29 cellular contexts compared by ENCODE assay signal in the genomic region with DNA sequence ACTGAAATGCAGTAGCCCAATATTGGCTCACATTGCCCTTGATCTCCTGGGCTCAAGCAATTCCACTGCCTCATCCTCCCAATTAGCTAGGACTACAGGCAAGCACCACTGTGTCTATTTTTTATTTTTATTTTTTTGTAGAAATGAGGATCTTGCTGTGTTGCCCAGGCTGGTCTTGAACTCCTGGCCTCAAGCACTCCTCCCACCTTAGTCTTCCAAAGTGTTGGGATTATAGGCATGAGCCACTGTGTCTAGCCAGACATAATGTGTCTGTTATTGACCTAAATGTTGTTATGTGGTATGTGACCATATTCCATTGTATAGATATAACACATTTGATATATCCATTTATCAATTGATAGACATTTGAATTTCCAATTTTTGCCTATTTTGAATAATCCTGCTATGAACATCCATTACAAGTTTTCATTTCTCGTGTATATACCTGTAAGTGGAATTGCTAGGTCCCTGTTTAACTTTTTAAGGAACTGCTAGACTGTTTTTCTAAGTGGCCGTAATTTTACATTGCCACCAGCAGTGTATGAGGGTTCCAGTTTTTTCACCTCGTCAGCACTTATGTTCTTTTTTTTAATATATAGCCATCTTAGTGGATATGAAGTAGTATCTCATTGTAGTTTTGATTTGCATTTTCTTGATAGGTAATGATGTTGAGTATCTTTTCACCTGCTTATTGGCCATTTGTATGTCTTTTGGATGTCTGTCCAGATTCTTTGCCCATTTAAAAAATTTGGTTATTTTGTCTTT. TPM values are rescaled to one million over a fixed set of nuclear protein-coding genes. Genes with fewer than 3 reads are reported as not detected.
A peak's percentile ranks its signal among the peaks of the same experiment; 100 is the strongest.
DNase-seq lines count a peak whose midpoint lies in the region; ATAC-seq and TF ChIP-seq lines count a peak whose summit lies in the region.
"Had no signal": no experiment of that assay in that cellular context is flagged by ENCODE, and none has a peak within 500 bp of the region (broad histone marks: within the 10 kb centered on the region; RNA-seq: fewer than 3 reads in every experiment).

No MANE protein-coding gene starts in this region.

- H3K9me3 ChIP-seq in CD4-positive, CD25-positive, alpha-beta regulatory T cell (ENCODE audit: control insufficient read depth in 2 of 2, low read length in 2 of 2): no peaks in the 10 kb centered on the region
- no peaks in the 10 kb centered on the region for H3K9me3 ChIP-seq in CD8-positive, alpha-beta memory T cell (ENCODE audit: low read length)
- no peaks in the 10 kb centered on the region for H3K9me3 ChIP-seq in neutrophil
- H3K9me3 ChIP-seq: HAP-1, heart right ventricle, tibial nerve had no signal

- H3K36me3 Mint-ChIP-seq in CD4-positive, CD25-positive, alpha-beta regulatory T cell: peaks cover 6% of the 10 kb centered on the region
- H3K36me3 Mint-ChIP-seq in CD8-positive, alpha-beta memory T cell: peaks cover 0 to 8% (median 2%) of the 10 kb centered on the region in 3 donors
- H3K36me3 Mint-ChIP-seq in activated naive CD8-positive, alpha-beta T cell treated with anti-CD3 and anti-CD28 coated beads, Interleukin-2, amount 50 U/mL, for 24 hours (ENCODE audit: low read depth): peaks cover 11% of the 10 kb centered on the region
- H3K36me3 Mint-ChIP-seq: mesothelial cell of epicardium, naive B cell had no signal

- H3K4me1 ChIP-seq in CD4-positive, CD25-positive, alpha-beta regulatory T cell (ENCODE audit: control insufficient read depth, insufficient read depth, low read length, poor library complexity, severe bottlenecking): peaks cover 86% of the 10 kb centered on the region
- H3K4me1 ChIP-seq in CD8-positive, alpha-beta memory T cell (ENCODE audit: insufficient read depth, low read length): peaks cover 92% of the 10 kb centered on the region
- peaks cover 45 to 94% of the 10 kb centered on the region in 2 experiments for H3K4me1 ChIP-seq in neutrophil (ENCODE audit: control insufficient read depth in 1 of 2, insufficient read depth in 1 of 2, low read depth in 1 of 2, low read length in 1 of 2)

- no peaks in the 10 kb centered on the region for H3K27me3 ChIP-seq in CD4-positive, CD25-positive, alpha-beta regulatory T cell (ENCODE audit: control insufficient read depth, insufficient read depth, low read length)
- H3K27me3 ChIP-seq in CD8-positive, alpha-beta memory T cell (ENCODE audit: insufficient read depth, low read length, poor library complexity, severe bottlenecking): no peaks in the 10 kb centered on the region
- no peaks in the 10 kb centered on the region for H3K27me3 ChIP-seq in neutrophil
- H3K27me3 ChIP-seq: heart right ventricle, tibial nerve had no signal

- H3K4me1 Mint-ChIP-seq in CD4-positive, CD25-positive, alpha-beta regulatory T cell: peaks cover 59 to 92% (median 78%) of the 10 kb centered on the region in 4 donors
- peaks cover 86 to 100% (median 99%) of the 10 kb centered on the region in 3 donors for H3K4me1 Mint-ChIP-seq in CD8-positive, alpha-beta memory T cell
- H3K4me1 Mint-ChIP-seq in activated naive CD8-positive, alpha-beta T cell treated with anti-CD3 and anti-CD28 coated beads, Interleukin-2, amount 50 U/mL, for 24 hours: peaks cover 86% of the 10 kb centered on the region

- ATAC-seq in CD4-positive, CD25-positive, alpha-beta regulatory T cell (ENCODE audit: low read depth in 2 of 2): no peak
- no peak for ATAC-seq in activated naive CD8-positive, alpha-beta T cell treated with anti-CD3 and anti-CD28 coated beads, Interleukin-2, amount 50 U/mL, for 24 hours
- ATAC-seq in GM19452 (IDR thresholded peaks at IDR 0.05; ENCODE audit: unreplicated experiment): no peak
- ATAC-seq: heart right ventricle, SK-N-SH treated with all-trans-retinoic acid at 6 μM for 48 hours had no signal

- CTCF ChIA-PET in CD8-positive, alpha-beta memory T cell (lab: Charles Lee): no interaction called here
- CTCF ChIA-PET in RWPE1 (lab: Yijun Ruan, JAX): no interaction called here

- DNase-seq in CD4-positive, CD25-positive, alpha-beta regulatory T cell: no peak
- no peak for DNase-seq in CD8-positive, alpha-beta memory T cell
- DNase-seq in activated naive CD8-positive, alpha-beta T cell treated with anti-CD3 and anti-CD28 coated beads, Interleukin-2, amount 50 U/mL, for 24 hours: no peak
- no peak for DNase-seq in RWPE1 (ENCODE audit: low spot score)
- DNase-seq in activated CD4-positive, alpha-beta T cell treated with anti-CD3 and anti-CD28 coated beads for 1 hour: no peak
- DNase-seq: activated CD4-positive, alpha-beta memory T cell treated with anti-CD3 and anti-CD28 coated beads for 36 hours; activated effector memory CD4-positive, alpha-beta T cell treated with anti-CD3 and anti-CD28 coated beads, Interleukin-2, amount 50 U/mL, for 16 hours; central memory CD4-positive, alpha-beta T cell; endodermal cell; foreskin melanocyte; heart right ventricle; Karpas-422; naive B cell; NCI-H1417 treated with DMSO at 0.1 percent for 48 hours; NCI-H2081; NCI-H526 treated with DMSO at 0.1 percent for 48 hours; NK-92 treated with Interleukin-12 subunit alpha and Interleukin-12 subunit beta, amount 100 ng/mL, for 24 hours; Right ventricle myocardium superior; stimulated activated CD4-positive, alpha-beta T cell treated with anti-CD3 and anti-CD28 coated beads, Interleukin-15, amount 100 ng/mL, for 24 hours; stimulated activated CD4-positive, alpha-beta T cell treated with anti-CD3 and anti-CD28 coated beads, Interleukin-4, amount 100 ng/mL, for 4 hours; T-helper 2 cell had no signal

- H3K27me3 Mint-ChIP-seq in CD4-positive, CD25-positive, alpha-beta regulatory T cell: no peaks in the 10 kb centered on the region
- peaks cover 0 to 1% of the 10 kb centered on the region in 2 donors for H3K27me3 Mint-ChIP-seq in CD8-positive, alpha-beta memory T cell
- H3K27me3 Mint-ChIP-seq in activated naive CD8-positive, alpha-beta T cell treated with anti-CD3 and anti-CD28 coated beads, Interleukin-2, amount 50 U/mL, for 24 hours: no peaks in the 10 kb centered on the region
- H3K27me3 Mint-ChIP-seq: activated CD4-positive, alpha-beta memory T cell treated with anti-CD3 and anti-CD28 coated beads for 36 hours; naive B cell had no signal

- H3K4me3 Mint-ChIP-seq in CD4-positive, CD25-positive, alpha-beta regulatory T cell: peak overlapping the region; percentile 38 to 85 (median 62)
- peak overlapping the region in 4 of 7 donors; percentile 1 to 20 (median 14) for H3K4me3 Mint-ChIP-seq in CD8-positive, alpha-beta memory T cell
- H3K4me3 Mint-ChIP-seq in activated naive CD8-positive, alpha-beta T cell treated with anti-CD3 and anti-CD28 coated beads, Interleukin-2, amount 50 U/mL, for 24 hours: no peak overlapping the region
- H3K4me3 Mint-ChIP-seq: activated CD4-positive, alpha-beta memory T cell treated with anti-CD3 and anti-CD28 coated beads for 36 hours; endodermal cell; mesothelial cell of epicardium had no signal

- no peak for TF ChIP-seq CTCF in neutrophil (IDR thresholded peaks at IDR 0.05)
- no peak for TF ChIP-seq CTCF in RWPE1 (conservative IDR thresholded peaks at IDR 0.05; ENCODE audit: low read depth)

- peaks cover 10% of the 10 kb centered on the region for H3K36me3 ChIP-seq in CD4-positive, CD25-positive, alpha-beta regulatory T cell (ENCODE audit: control insufficient read depth, insufficient read depth, low read length)
- H3K36me3 ChIP-seq in CD8-positive, alpha-beta memory T cell (ENCODE audit: insufficient read depth, low read length): no peaks in the 10 kb centered on the region
- H3K36me3 ChIP-seq in neutrophil: peaks cover 4% of the 10 kb centered on the region
- H3K36me3 ChIP-seq: HAP-1, heart right ventricle, tibial nerve had no signal

- peak overlapping the region in 1 of 3 donors; percentile 20 for H3K27ac Mint-ChIP-seq in CD4-positive, CD25-positive, alpha-beta regulatory T cell
- no peak overlapping the region for H3K27ac Mint-ChIP-seq in CD8-positive, alpha-beta memory T cell
- H3K27ac Mint-ChIP-seq in activated naive CD8-positive, alpha-beta T cell treated with anti-CD3 and anti-CD28 coated beads, Interleukin-2, amount 50 U/mL, for 24 hours: peak overlapping the region; percentile 44
- H3K27ac Mint-ChIP-seq: activated CD4-positive, alpha-beta memory T cell treated with anti-CD3 and anti-CD28 coated beads for 36 hours; endodermal cell; mesothelial cell of epicardium had no signal

- no peaks in the 10 kb centered on the region for H3K9me3 Mint-ChIP-seq in CD4-positive, CD25-positive, alpha-beta regulatory T cell
- H3K9me3 Mint-ChIP-seq in CD8-positive, alpha-beta memory T cell: no peaks in the 10 kb centered on the region
- no peaks in the 10 kb centered on the region for H3K9me3 Mint-ChIP-seq in activated naive CD8-positive, alpha-beta T cell treated with anti-CD3 and anti-CD28 coated beads, Interleukin-2, amount 50 U/mL, for 24 hours
- H3K9me3 Mint-ChIP-seq: activated CD4-positive, alpha-beta memory T cell treated with anti-CD3 and anti-CD28 coated beads for 36 hours; endodermal cell; mesothelial cell of epicardium; naive B cell had no signal

- H3K4me3 ChIP-seq in CD4-positive, CD25-positive, alpha-beta regulatory T cell (ENCODE audit: low read depth, low read length): peak overlapping the region; percentile 100
- H3K4me3 ChIP-seq in CD8-positive, alpha-beta memory T cell (ENCODE audit: low read length): no peak overlapping the region
- H3K4me3 ChIP-seq in neutrophil (ENCODE audit: low read depth in 1 of 2, low read length in 1 of 2): peak overlapping the region in 1 of 2 experiments; percentile 8
- H3K4me3 ChIP-seq: GM12878, HAP-1, heart right ventricle, tibial nerve had no signal

- POLR2A ChIA-PET in CD8-positive, alpha-beta memory T cell (lab: Charles Lee): no interaction called here
- POLR2A ChIA-PET in RWPE1 (lab: Yijun Ruan, JAX; ENCODE audit: low non-redundant PET): no interaction called here

- H3K27ac ChIP-seq in CD4-positive, CD25-positive, alpha-beta regulatory T cell (ENCODE audit: insufficient read depth, low read length, poor library complexity, severe bottlenecking): no peak overlapping the region
- no peak overlapping the region for H3K27ac ChIP-seq in CD8-positive, alpha-beta memory T cell (ENCODE audit: low read depth, low read length)
- peak overlapping the region; percentile 65 for H3K27ac ChIP-seq in neutrophil
- no peak overlapping the region for H3K27ac ChIP-seq in RWPE1
- H3K27ac ChIP-seq: heart right ventricle, HL-60, tibial nerve had no signal

RNA-seq across cellular contexts. Expression of gene USP15, which starts 9.4 kb away (rescaled TPM):
- 417 TPM for total RNA-seq in CD4-positive, CD25-positive, alpha-beta regulatory T cell
- polyA plus RNA-seq in CD4-positive, CD25-positive, alpha-beta regulatory T cell: 100 to 1,000 TPM; 183 to 214 (median 201) TPM
- 10 to 100 TPM; 90.9 to 99.0 TPM for total RNA-seq in CD8-positive, alpha-beta memory T cell
- polyA plus RNA-seq in CD8-positive, alpha-beta memory T cell: 59.5 TPM
